Comparison of ENCODE assay signal across 8 cellular contexts in genomic region chr5:34656001-34656699, GRCh38. TPM values are rescaled to one million over a fixed set of nuclear protein-coding genes. Genes with fewer than 3 reads are reported as not detected.
A peak's percentile ranks its signal among the peaks of the same experiment; 100 is the strongest.
DNase-seq lines count a peak whose midpoint lies in the region; ATAC-seq, FAIRE-seq and TF ChIP-seq lines count a peak whose summit lies in the region.

Gene RAI14, plus strand, starts transcription at chr5:34656328. Its CDS starts 30,592 bp downstream, at chr5:34686920.

- DNase-seq in HFF-Myc (ENCODE audit: extremely low read depth, low read depth) (no peak), RPMI7951 (ENCODE audit: low read depth) (peak; percentile 82), K562 (ENCODE audit: extremely low read depth in 1 of 4, low spot score in 3 of 4) (peak; percentile 86 to 98 (median 94)), right cardiac atrium (peak; percentile 88 to 93 (median 92)), trophoblast cell (peak; percentile 76 to 88)

- no peaks in the 10 kb centered on the region for H3K27me3 ChIP-seq in K562 (ENCODE audit: control insufficient read depth in 2 of 2, insufficient read depth in 2 of 2, low read length in 2 of 2)
- no peaks in the 10 kb centered on the region for H3K27me3 ChIP-seq in right cardiac atrium (ENCODE audit: control insufficient read depth, insufficient read depth)
- H3K27me3 ChIP-seq in trophoblast cell (ENCODE audit: insufficient read depth, low read length) = no peaks in the 10 kb centered on the region

- TF ChIP-seq POLR2A in K562 (conservative IDR thresholded peaks at IDR 0.05) = peak; percentile 64

- in situ Hi-C loops in K562 (cut with MboI) = no loop called here

- H3K79me2 ChIP-seq in K562 (ENCODE audit: control insufficient read depth, insufficient read depth, low read length) = peaks cover 35% of the 10 kb centered on the region
- peaks cover 22% of the 10 kb centered on the region for H3K79me2 ChIP-seq in trophoblast cell (ENCODE audit: control insufficient read depth, insufficient read depth, low read length, poor library complexity)

- BruUV-seq in K562 (replicated peaks; lab: Mats Ljungman, UMichigan) = no TSS peak

- peak; percentile 58 to 61 for TF ChIP-seq RAD21 in K562 (CRISPR knock-in tag; conservative IDR thresholded peaks at IDR 0.05 in 1 of 2, IDR thresholded peaks at IDR 0.05 in 1 of 2)

- H3K9me3 ChIP-seq in K562 (replicated peaks; ENCODE audit: control insufficient read depth, insufficient read depth, low read depth, low read length) = no peaks in the 10 kb centered on the region
- no peaks in the 10 kb centered on the region for H3K9me3 ChIP-seq in right cardiac atrium (ENCODE audit: control insufficient read depth, low read length)
- no peaks in the 10 kb centered on the region for H3K9me3 ChIP-seq in trophoblast cell (ENCODE audit: insufficient read depth, low read depth, low read length)

- no peak for FAIRE-seq in K562 (lab: Jason Lieb, UNC)

- H3K27ac ChIP-seq in C4-2B (peak within 1 kb of the TSS; percentile 70), K562 (ENCODE audit: extremely low read depth, low read depth, low read length) (peak within 1 kb of the TSS; percentile 74), right cardiac atrium (ENCODE audit: low read length) (peak within 1 kb of the TSS; percentile 89), trophoblast cell (ENCODE audit: low read depth, low read length) (peak within 1 kb of the TSS; percentile 94)

- H3K4ac ChIP-seq in trophoblast cell (ENCODE audit: low read depth, low read length) = peak within 1 kb of the TSS; percentile 91

- peak within 1 kb of the TSS; percentile 96 for H4K91ac ChIP-seq in trophoblast cell (ENCODE audit: low read depth, low read length)

- CTCF ChIA-PET in K562 (lab: Yijun Ruan, JAX; ENCODE audit: low intra/inter-chr PET ratio) = interaction anchor here (0.8 to 1.0 kb wide), 2 partner anchors 44 to 133 kb away, joined by 4 read pairs; no protein-coding TSS in a partner anchor

- intact Hi-C loops in K562 (cut with micrococcal nuclease) = loop anchor here (5.0 kb wide), 1 partner anchor 134 kb away; no protein-coding TSS in a partner anchor
- intact Hi-C loops in right cardiac atrium (cut with DNase I) = loop anchor here in 2 of 4 donors (10.0 kb wide), 4 partner anchors 131 to 239 kb away; no protein-coding TSS in a partner anchor

- peak within 1 kb of the TSS; percentile 98 for H3K14ac ChIP-seq in trophoblast cell (ENCODE audit: low read length)

- peak; percentile 87 for ATAC-seq in K562
- ATAC-seq in right cardiac atrium = peak; percentile 96
- no peak for ATAC-seq in HG02798 (IDR thresholded peaks at IDR 0.05; ENCODE audit: poor library complexity, unreplicated experiment)
- no peak for ATAC-seq in GM18517 (IDR thresholded peaks at IDR 0.05; ENCODE audit: unreplicated experiment)

- H2AFZ ChIP-seq in K562 (ENCODE audit: low read depth, low read length) = peak within 1 kb of the TSS; percentile 97
- H2AFZ ChIP-seq in trophoblast cell (ENCODE audit: insufficient read depth, low read length, poor library complexity) = peak within 1 kb of the TSS; percentile 84

- peak within 1 kb of the TSS; percentile 96 for H2BK5ac ChIP-seq in trophoblast cell (ENCODE audit: low read depth, low read length, poor library complexity)

- peaks cover 4% of the 10 kb centered on the region; the same call in 1 of the 2 replicates for H4K20me1 ChIP-seq in K562 (replicated peaks; ENCODE audit: control insufficient read depth, insufficient read depth, low read length)

- under 1% methylated on average over 48 of the region's 79 CpGs for WGBS in K562 (ENCODE audit: insufficient coverage, low coverage, missing lambda C conversion rate)
- WGBS in right cardiac atrium = under 1% methylated on average over 79 of the region's 79 CpGs
- no CpG with 5 or more reads among the region's 79 CpGs for WGBS in trophoblast cell (ENCODE audit: extremely low coverage, insufficient coverage, insufficient read length)

- peak within 1 kb of the TSS; percentile 96 for H3K18ac ChIP-seq in trophoblast cell (ENCODE audit: low read length)

- peak within 1 kb of the TSS; percentile 84 for H4K12ac ChIP-seq in trophoblast cell (ENCODE audit: low read depth, low read length)

- peak within 1 kb of the TSS; percentile 87 for H3K4me2 ChIP-seq in K562 (ENCODE audit: insufficient read depth, low read length)
- peak within 1 kb of the TSS; percentile 69 for H3K4me2 ChIP-seq in trophoblast cell (ENCODE audit: low read length)

- H2AK5ac ChIP-seq in trophoblast cell (ENCODE audit: low read length) = peak within 1 kb of the TSS; percentile 71

- H3K36me3 ChIP-seq in K562 (ENCODE audit: control insufficient read depth, insufficient read depth, low read length) = no peaks in the 10 kb centered on the region
- peaks cover 0 to 5% of the 10 kb centered on the region in 2 experiments for H3K36me3 ChIP-seq in trophoblast cell (ENCODE audit: control insufficient read depth in 1 of 2, insufficient read depth in 2 of 2, low read length in 2 of 2)

- H2BK12ac ChIP-seq in trophoblast cell (ENCODE audit: low read length) = peak within 1 kb of the TSS; percentile 63

- H3K9ac ChIP-seq in K562 (ENCODE audit: insufficient read depth in 1 of 2, low read depth in 2 of 2, low read length in 2 of 2) (peak within 1 kb of the TSS; percentile 73 to 96), trophoblast cell (ENCODE audit: low read length) (peak within 1 kb of the TSS; percentile 90)

- H4K8ac ChIP-seq in trophoblast cell (ENCODE audit: low read depth, low read length) = peak within 1 kb of the TSS; percentile 95

- H3K4me3 ChIP-seq in HFF-Myc (replicated peaks; ENCODE audit: low read depth, low read length) (peak within 1 kb of the TSS; percentile 88), K562 (peak within 1 kb of the TSS; percentile 75), right cardiac atrium (ENCODE audit: low read length) (peak within 1 kb of the TSS; percentile 95), trophoblast cell (ENCODE audit: low read depth, low read length) (peak within 1 kb of the TSS; percentile 89)

- H3K79me1 ChIP-seq in trophoblast cell (ENCODE audit: low read length) = peaks cover 25% of the 10 kb centered on the region

- no peak for TF ChIP-seq EP300 in K562 (IDR thresholded peaks at IDR 0.05; ENCODE audit: low read length)

- H3K4me1 ChIP-seq in K562 (replicated peaks in 1 of 2; ENCODE audit: control insufficient read depth in 2 of 2, insufficient read depth in 2 of 2, low read length in 2 of 2) = peaks cover 21% of the 10 kb centered on the region in 2 experiments; a peak in 4 of 5 replicates
- H3K4me1 ChIP-seq in right cardiac atrium (ENCODE audit: control insufficient read depth, insufficient read depth, low read length) = no peaks in the 10 kb centered on the region
- H3K4me1 ChIP-seq in trophoblast cell (ENCODE audit: control insufficient read depth in 1 of 2, insufficient read depth in 2 of 2, low read length in 2 of 2) = peaks cover 3 to 7% of the 10 kb centered on the region in 2 experiments

- no peaks in the 10 kb centered on the region for H3K9me1 ChIP-seq in K562 (ENCODE audit: control insufficient read depth, insufficient read depth, low read length)

- POLR2A ChIA-PET in K562 (lab: Yijun Ruan, JAX) = interaction anchor here (0.5 to 1.3 kb wide), 3 partner anchors 64 to 260 kb away, joined by 3 read pairs; partner anchors contain the start of genes BRIX1 and RAD1

- TF ChIP-seq CTCF in C4-2B (conservative IDR thresholded peaks at IDR 0.05) = peak; percentile 28
- TF ChIP-seq CTCF in HFF-Myc (IDR thresholded peaks at IDR 0.05; ENCODE audit: low read depth, low read length, missing control alignments) = no peak
- peak in 1 of 3 experiments; percentile 26; a peak in 2 of 6 replicates for TF ChIP-seq CTCF in K562 (IDR thresholded peaks at IDR 0.05 in 2 of 3, conservative IDR thresholded peaks at IDR 0.05 in 1 of 3; ENCODE audit: insufficient read depth in 2 of 3, low read depth in 1 of 3, low read length in 3 of 3)

- no peak within 1 kb of the TSS for H3K23ac ChIP-seq in trophoblast cell (ENCODE audit: low read length)

- H2BK120ac ChIP-seq in trophoblast cell (ENCODE audit: insufficient read depth, low read length, poor library complexity) = peak within 1 kb of the TSS; percentile 96

TF ChIP-seq in K562, 482 proteins besides CTCF, POLR2A, EP300 and RAD21 (continues in another document):
- TF ChIP-seq JUND (IDR thresholded peaks at IDR 0.05; ENCODE audit: borderline replicate concordance, low read depth, low read length) = no peak
- no peak for TF ChIP-seq JUND (tag; IDR thresholded peaks at IDR 0.05; ENCODE audit: borderline replicate concordance, low read depth, low read length)
- no peak for TF ChIP-seq NELFE (IDR thresholded peaks at IDR 0.05; ENCODE audit: insufficient read depth, insufficient read length)
- TF ChIP-seq MTA1 (IDR thresholded peaks at IDR 0.05; ENCODE audit: borderline replicate concordance) = peak; percentile 58; the same call in 1 of the 2 replicates
- TF ChIP-seq MAZ (CRISPR knock-in tag; conservative IDR thresholded peaks at IDR 0.05 in 1 of 2, IDR thresholded peaks at IDR 0.05 in 1 of 2) = peak in 1 of 2 experiments; percentile 99
- TF ChIP-seq RCOR1 (IDR thresholded peaks at IDR 0.05; ENCODE audit: borderline replicate concordance in 1 of 2, low read depth in 2 of 2, low read length in 2 of 2) = peak in 1 of 2 experiments; percentile 49; a peak in 2 of 4 replicates
- no peak for TF ChIP-seq ATF1 (CRISPR knock-in tag; IDR thresholded peaks at IDR 0.05)
- peak; percentile 34 for TF ChIP-seq ATF1 (tag; IDR thresholded peaks at IDR 0.05)

RNA-seq across cellular contexts. Expression of gene RAI14, which starts in this region (rescaled TPM):
- total RNA-seq in RPMI7951 (2014; rRNA removed; shearing (Covaris generic)) = 31.3 and 36.8 TPM in 2 replicates
- total RNA-seq in K562 (2011; cell fraction: chromatin; rRNA removed; ENCODE audit: low replicate concordance) = 38.2 and 39.6 TPM in 2 replicates
- 12.7 and 17.1 TPM in 2 replicates for total RNA-seq in K562 (2011; cell fraction: nucleolus; rRNA removed)
- total RNA-seq in K562 (2011; cell fraction: nucleoplasm; rRNA removed) = 23.8 and 35.0 TPM in 2 replicates
- total RNA-seq in K562 (2014; rRNA removed) (26.2 and 28.7 TPM in 2 replicates), K562 (2014; rRNA removed; fragmentation: Illumina TruSeq; extraction: Trizol) (36.6 and 41.5 TPM in 2 replicates), K562 (2015; rRNA removed; fragmentation: Illumina TruSeq; extraction: Trizol) (24.9 and 26.9 TPM in 2 replicates), K562 (2021) (52.4 and 58.6 TPM in 2 replicates), right cardiac atrium (10 to 100 TPM; 11.7 to 22.7 (median 13.7) TPM)
- polyA plus RNA-seq in K562 (2011; rRNA removed) (21.1 and 34.8 TPM in 2 replicates), K562 (2014; fragmentation: Illumina TruSeq; extraction: Trizol) (44.7 and 45.1 TPM in 2 replicates), K562 (2014; fragmentation: Nextera tagmentation; extraction: Ambion mirVana) (10 to 100 TPM; 11.3 to 12.6 TPM), K562 (2014; rRNA removed) (25.8 and 82.5 TPM in 2 replicates), right cardiac atrium (4.5 TPM)
- 16.5 and 29.9 TPM in 2 replicates for polyA plus RNA-seq in K562 (2011; cell fraction: cytosol; rRNA removed)
- 10.9 and 24.1 TPM in 2 replicates for polyA plus RNA-seq in K562 (2011; cell fraction: nucleus; rRNA removed)
- 17.2 and 23.2 TPM in 2 replicates for polyA plus RNA-seq in K562 (2012)
- 86.8 and 125 TPM in 2 replicates for polyA minus RNA-seq in K562 (2011; rRNA and poly(A)+ RNA removed)
- 23.6 and 23.8 TPM in 2 replicates for polyA minus RNA-seq in K562 (2011; cell fraction: cytosol; rRNA and poly(A)+ RNA removed)
- polyA minus RNA-seq in K562 (2011; cell fraction: nucleus; rRNA and poly(A)+ RNA removed) = 8.6 and 11.3 TPM in 2 replicates
- polyA plus RNA-seq in trophoblast cell (2013) = 251 and 256 TPM in 2 replicates

Comparison
In these comparisons a context has a peak if more than half of its experiments do, and no peak if none do; other contexts are left out.
1. ATAC-seq: peak in K562 (single experiment) and right cardiac atrium (2 of 2); none in HG02798 (single experiment) and GM18517 (single experiment).
2. Peak in every context shown above with its lines, with median percentiles within 50 percentile points of each other: H3K27ac ChIP-seq and H3K4me3 ChIP-seq.